8 cellular contexts compared by ENCODE assay signal in genomic region chr4:77959566-77960338, GRCh38.
DNase-seq lines count a peak whose midpoint lies in the region; ATAC-seq and TF ChIP-seq lines count a peak whose summit lies in the region.

No MANE protein-coding gene starts in this region.

- peak in 1 of 2 experiments; percentile 47 for DNase-seq in Caco-2
- peak; percentile 26 for DNase-seq in NCI-H510A (lab: John Stamatoyannopoulos, UW)
- peak; percentile 54 for DNase-seq in MCF 10A (ENCODE audit: unreplicated experiment)
- DNase-seq in left kidney (ENCODE audit: low read depth, low spot score): peak; percentile 71
- DNase-seq in NCI-H524 treated with DMSO at 0.1 percent for 48 hours (lab: John Stamatoyannopoulos, UW): no peak
- DNase-seq in activated CD8-positive, alpha-beta memory T cell treated with anti-CD3 and anti-CD28 coated beads for 24 hours: no peak

- no peak overlapping the region for H3K27ac Mint-ChIP-seq in Caco-2 (ENCODE audit: unreplicated experiment)
- H3K27ac Mint-ChIP-seq in MCF 10A (ENCODE audit: low read depth, unreplicated experiment): no peak overlapping the region
- no peak overlapping the region for H3K27ac Mint-ChIP-seq in activated T-helper 17 cell treated with anti-CD3 and anti-CD28 coated beads, Interleukin-2, amount 50 U/mL, for 72 hours

- H3K27me3 Mint-ChIP-seq in Caco-2 (ENCODE audit: insufficient read depth, unreplicated experiment): no peaks in the 10 kb centered on the region
- no peaks in the 10 kb centered on the region for H3K27me3 Mint-ChIP-seq in MCF 10A (ENCODE audit: insufficient read depth, unreplicated experiment)
- H3K27me3 Mint-ChIP-seq in activated T-helper 17 cell treated with anti-CD3 and anti-CD28 coated beads, Interleukin-2, amount 50 U/mL, for 72 hours: no peaks in the 10 kb centered on the region

- H3K9me3 Mint-ChIP-seq in Caco-2 (ENCODE audit: unreplicated experiment) (no peaks in the 10 kb centered on the region), MCF 10A (ENCODE audit: unreplicated experiment) (no peaks in the 10 kb centered on the region)
- no peaks in the 10 kb centered on the region for H3K9me3 Mint-ChIP-seq in activated T-helper 17 cell treated with anti-CD3 and anti-CD28 coated beads, Interleukin-2, amount 50 U/mL, for 72 hours

- H3K4me3 Mint-ChIP-seq in Caco-2 (ENCODE audit: unreplicated experiment) (no peak overlapping the region), MCF 10A (ENCODE audit: unreplicated experiment) (no peak overlapping the region)
- H3K4me3 Mint-ChIP-seq in activated T-helper 17 cell treated with anti-CD3 and anti-CD28 coated beads, Interleukin-2, amount 50 U/mL, for 72 hours: no peak overlapping the region

- BruUV-seq in Caco-2 (replicated peaks; lab: Mats Ljungman, UMichigan) (no TSS peak), MCF 10A (replicated peaks; lab: Mats Ljungman, UMichigan) (no TSS peak)

- POLR2A ChIA-PET in Caco-2 (lab: Charles Lee) (no interaction called here), MCF 10A (lab: Yijun Ruan, JAX) (interaction anchor here (1.0 kb wide), 1 partner anchor 97 kb away, joined by 3 read pairs; the partner anchor contains the start of gene MRPL1)

- CTCF ChIA-PET in Caco-2 (lab: Charles Lee) (interaction anchor here (0.8 to 1.3 kb wide), 3 partner anchors 97 to 142 kb away, joined by 3 to 4 read pairs (median 3); partner anchors contain the start of gene FRAS1), MCF 10A (lab: Yijun Ruan, JAX) (interaction anchor here (0.5 to 3.2 kb wide), 18 partner anchors 8 to 887 kb away, joined by 3 to 66 read pairs (median 5); partner anchors contain the start of gene ANXA3)

- TF ChIP-seq CTCF in Caco-2 (IDR thresholded peaks at IDR 0.05; ENCODE audit: insufficient read depth in 1 of 2, low read depth in 1 of 2, low read length in 1 of 2, severe bottlenecking in 1 of 2, unreplicated experiment in 1 of 2): peak; percentile 63
- TF ChIP-seq CTCF in MCF 10A (IDR thresholded peaks at IDR 0.05; ENCODE audit: unreplicated experiment): peak; percentile 63

- no peaks in the 10 kb centered on the region for H3K36me3 ChIP-seq in Caco-2 (ENCODE audit: control insufficient read depth, insufficient read depth, low read length)

- H3K36me3 Mint-ChIP-seq in Caco-2 (ENCODE audit: insufficient read depth, unreplicated experiment) (no peaks in the 10 kb centered on the region), MCF 10A (ENCODE audit: insufficient read depth, unreplicated experiment) (peaks cover 5% of the 10 kb centered on the region)
- H3K36me3 Mint-ChIP-seq in activated T-helper 17 cell treated with anti-CD3 and anti-CD28 coated beads, Interleukin-2, amount 50 U/mL, for 72 hours (ENCODE audit: low read depth): peaks cover 7% of the 10 kb centered on the region

- intact Hi-C loops in Caco-2 (cut with micrococcal nuclease; ENCODE audit: unreplicated experiment): loop anchor here (1.0 to 10.0 kb wide), 5 partner anchors 100 to 975 kb away; partner anchors contain the start of genes CNOT6L and PAQR3
- intact Hi-C loops in MCF 10A (cut with micrococcal nuclease): loop anchor here (1.0 to 10.0 kb wide), 3 partner anchors 558 to 905 kb away; no protein-coding TSS in a partner anchor

- peak; percentile 56 for ATAC-seq in HG02798 (IDR thresholded peaks at IDR 0.05; ENCODE audit: poor library complexity, unreplicated experiment)
- ATAC-seq in activated T-helper 17 cell treated with anti-CD3 and anti-CD28 coated beads, Interleukin-2, amount 50 U/mL, for 72 hours (replicated peaks): no peak

- no peaks in the 10 kb centered on the region for H3K9me3 ChIP-seq in Caco-2

- H3K4me1 Mint-ChIP-seq in Caco-2 (ENCODE audit: low read depth, unreplicated experiment): no peaks in the 10 kb centered on the region
- H3K4me1 Mint-ChIP-seq in MCF 10A (ENCODE audit: insufficient read depth, unreplicated experiment): no peaks in the 10 kb centered on the region
- H3K4me1 Mint-ChIP-seq in activated T-helper 17 cell treated with anti-CD3 and anti-CD28 coated beads, Interleukin-2, amount 50 U/mL, for 72 hours: no peaks in the 10 kb centered on the region

- H3K4me1 ChIP-seq in Caco-2: no peaks in the 10 kb centered on the region

- H3K27me3 ChIP-seq in Caco-2 (replicated peaks; ENCODE audit: control insufficient read depth, insufficient read depth, low read length): no peaks in the 10 kb centered on the region

- H3K4me3 ChIP-seq in Caco-2 (ENCODE audit: low read depth, low read length): no peak overlapping the region

Comparison
In these comparisons a context has a peak if more than half of its experiments do, and no peak if none do; other contexts are left out.
1. DNase-seq: peak in NCI-H510A (single experiment), MCF 10A (single experiment) and left kidney (single experiment); none in NCI-H524 treated with DMSO at 0.1 percent for 48 hours (single experiment) and activated CD8-positive, alpha-beta memory T cell treated with anti-CD3 and anti-CD28 coated beads for 24 hours (single experiment).